24 cellular contexts compared by ENCODE assay signal in the genomic region with DNA sequence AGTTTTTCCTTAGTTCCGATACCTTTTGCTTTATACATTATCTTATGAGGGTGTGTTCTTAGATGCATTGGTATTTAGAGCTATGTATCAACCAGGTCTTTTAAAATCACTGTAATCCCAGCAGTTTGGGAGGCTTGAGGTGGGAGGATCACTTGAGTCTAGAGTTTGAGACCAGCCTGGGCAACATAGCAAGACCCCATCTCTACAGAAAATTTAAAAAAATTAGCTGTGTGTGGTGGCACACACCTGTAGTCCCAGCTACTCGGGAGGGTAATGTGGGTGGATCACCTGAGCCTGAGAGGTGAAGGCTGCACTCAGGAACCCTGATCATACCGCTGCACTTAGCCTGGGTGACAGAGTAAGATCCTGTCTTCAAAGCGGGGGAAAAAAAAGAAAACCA. TPM values are rescaled to one million over a fixed set of nuclear protein-coding genes. Genes with fewer than 3 reads are reported as not detected.
DNase-seq lines count a peak whose midpoint lies in the region; ATAC-seq, FAIRE-seq and TF ChIP-seq lines count a peak whose summit lies in the region.
"Had no signal": no experiment of that assay in that cellular context is flagged by ENCODE, and none has a peak within 500 bp of the region (broad histone marks: within the 10 kb centered on the region; RNA-seq: fewer than 3 reads in every experiment).

No MANE protein-coding gene starts in this region.

- no peaks in the 10 kb centered on the region for H4K20me1 ChIP-seq in HepG2 (ENCODE audit: insufficient read depth, low read length)
- no peaks in the 10 kb centered on the region for H4K20me1 ChIP-seq in K562 (replicated peaks; ENCODE audit: control insufficient read depth, insufficient read depth, low read length)

- no peak overlapping the region for H2AFZ ChIP-seq in HepG2 (ENCODE audit: low read length)
- H2AFZ ChIP-seq in K562 (ENCODE audit: low read depth, low read length): no peak overlapping the region
- H2AFZ ChIP-seq in trophoblast cell (ENCODE audit: insufficient read depth, low read length, poor library complexity): no peak overlapping the region

- no peak overlapping the region for H3K18ac ChIP-seq in trophoblast cell (ENCODE audit: low read length)

- no peak overlapping the region for H3K4me2 ChIP-seq in HepG2 (ENCODE audit: low read depth, low read length)
- H3K4me2 ChIP-seq in K562 (ENCODE audit: insufficient read depth, low read length): no peak overlapping the region
- no peak overlapping the region for H3K4me2 ChIP-seq in trophoblast cell (ENCODE audit: low read length)
- H3K4me2 ChIP-seq: A549, BLaER1 had no signal

- no peak for FAIRE-seq in HepG2 (lab: Jason Lieb, UNC)
- no peak for FAIRE-seq in K562 (lab: Jason Lieb, UNC)
- FAIRE-seq: A549, G401.6, GM12891, GM19239 had no signal

- TF ChIP-seq EP300 in HepG2 (IDR thresholded peaks at IDR 0.05; ENCODE audit: low read depth in 2 of 2, low read length in 2 of 2) (no peak), HepG2 (CRISPR knock-in tag; IDR thresholded peaks at IDR 0.05; ENCODE audit: borderline replicate concordance) (no peak), K562 (IDR thresholded peaks at IDR 0.05; ENCODE audit: low read length) (no peak)

- H2BK5ac ChIP-seq in trophoblast cell (ENCODE audit: low read depth, low read length, poor library complexity): no peak overlapping the region

- H3K4me3 ChIP-seq in HepG2 (replicated peaks in 1 of 3; ENCODE audit: insufficient read depth in 1 of 3, low read depth in 2 of 3, low read length in 3 of 3) (no peak overlapping the region), right lobe of liver (no peak overlapping the region), K562 (no peak overlapping the region), trophoblast cell (ENCODE audit: low read depth, low read length) (no peak overlapping the region)
- H3K4me3 ChIP-seq: A549, BLaER1 had no signal

- no peak overlapping the region for H2AK5ac ChIP-seq in trophoblast cell (ENCODE audit: low read length)

- no peak overlapping the region for H3K14ac ChIP-seq in trophoblast cell (ENCODE audit: low read length)

- BruUV-seq in HepG2 (replicated peaks; lab: Mats Ljungman, UMichigan) (no TSS peak), K562 (replicated peaks; lab: Mats Ljungman, UMichigan) (no TSS peak)

- in situ Hi-C loops in HepG2 (cut with HindIII; ENCODE audit: extremely low pct_ligation_motif_present, low pct_unique_long_range_greater_than_20kb): no loop called here
- in situ Hi-C loops in K562 (cut with MboI): no loop called here

- intact Hi-C loops in HepG2 (cut with micrococcal nuclease; ENCODE audit: unreplicated experiment): no loop called here
- intact Hi-C loops in right lobe of liver (cut with DNase I): no loop called here
- intact Hi-C loops in K562 (cut with micrococcal nuclease): no loop called here

- H3K36me3 ChIP-seq in HepG2 (replicated peaks in 1 of 2; ENCODE audit: control insufficient read depth in 1 of 2, insufficient read depth in 2 of 2, low read length in 2 of 2) (peaks cover 0 to 1% of the 10 kb centered on the region in 2 experiments; a peak in 1 of 5 replicates), right lobe of liver (no peaks in the 10 kb centered on the region), K562 (ENCODE audit: control insufficient read depth, insufficient read depth, low read length) (no peaks in the 10 kb centered on the region), trophoblast cell (ENCODE audit: control insufficient read depth in 1 of 2, insufficient read depth in 2 of 2, low read length in 2 of 2) (peaks cover 2% of the 10 kb centered on the region in 2 experiments)

- ATAC-seq in HepG2 (no peak), right lobe of liver (no peak), K562 (no peak)
- ATAC-seq: A549 had no signal

- H4K12ac ChIP-seq in trophoblast cell (ENCODE audit: low read depth, low read length): no peak overlapping the region

- POLR2A ChIA-PET in HepG2 (lab: Yijun Ruan, JAX) (no interaction called here), K562 (lab: Yijun Ruan, JAX) (interaction anchor here (1.8 kb wide), 1 partner anchor 22 kb away, joined by 4 read pairs; no protein-coding TSS in a partner anchor)

- H4K8ac ChIP-seq in trophoblast cell (ENCODE audit: low read depth, low read length): no peak overlapping the region

- no peak overlapping the region for H2BK12ac ChIP-seq in trophoblast cell (ENCODE audit: low read length)

- peaks cover 24% of the 10 kb centered on the region for H3K4me1 Mint-ChIP-seq in activated T-cell treated with anti-CD3 and anti-CD28 coated beads, Interleukin-2, amount 50 U/mL, for 24 hours (ENCODE audit: low read depth)

- H3K4ac ChIP-seq in trophoblast cell (ENCODE audit: low read depth, low read length): peak overlapping the region; percentile 99

- TF ChIP-seq CTCF in HepG2 (CRISPR knock-in tag; IDR thresholded peaks at IDR 0.05): no peak
- no peak for TF ChIP-seq CTCF in right lobe of liver (IDR thresholded peaks at IDR 0.05)
- TF ChIP-seq CTCF in K562 (IDR thresholded peaks at IDR 0.05 in 2 of 3, conservative IDR thresholded peaks at IDR 0.05 in 1 of 3; ENCODE audit: insufficient read depth in 2 of 3, low read depth in 1 of 3, low read length in 3 of 3): no peak

- no peak overlapping the region for H3K23ac ChIP-seq in trophoblast cell (ENCODE audit: low read length)

- H3K27ac ChIP-seq in HepG2 (ENCODE audit: extremely low read length, insufficient read depth, low read length) (no peak overlapping the region), right lobe of liver (no peak overlapping the region), K562 (ENCODE audit: extremely low read depth, low read depth, low read length) (no peak overlapping the region), trophoblast cell (ENCODE audit: low read depth, low read length) (no peak overlapping the region)
- H3K27ac ChIP-seq: 22Rv1, A549, BLaER1 had no signal

- H3K4me1 ChIP-seq in HepG2 (ENCODE audit: insufficient read depth, low read length) (peaks cover 20% of the 10 kb centered on the region), right lobe of liver (no peaks in the 10 kb centered on the region), K562 (replicated peaks in 1 of 2; ENCODE audit: control insufficient read depth in 2 of 2, insufficient read depth in 2 of 2, low read length in 2 of 2) (no peaks in the 10 kb centered on the region), trophoblast cell (ENCODE audit: control insufficient read depth in 1 of 2, insufficient read depth in 2 of 2, low read length in 2 of 2) (peaks cover 9 to 12% of the 10 kb centered on the region in 2 experiments)
- H3K4me1 ChIP-seq: BE2C, BLaER1 had no signal

- WGBS in HepG2 (ENCODE audit: low lambda C conversion rate): 99% methylated on average over 4 of the region's 4 CpGs
- WGBS in right lobe of liver (ENCODE audit: insufficient coverage, low coverage, low lambda C conversion rate, missing lambda C conversion rate): 79% methylated on average over 4 of the region's 4 CpGs
- 76% methylated on average over 3 of the region's 4 CpGs for WGBS in K562 (ENCODE audit: insufficient coverage, low coverage, missing lambda C conversion rate)
- no CpG with 5 or more reads among the region's 4 CpGs for WGBS in trophoblast cell (ENCODE audit: extremely low coverage, insufficient coverage, insufficient read length)

- DNase-seq in HepG2 (ENCODE audit: low spot score): no peak
- DNase-seq in right lobe of liver: no peak
- no peak for DNase-seq in K562 (ENCODE audit: extremely low read depth in 1 of 4, low spot score in 3 of 4)
- peak in 1 of 2 donors; percentile 16 for DNase-seq in trophoblast cell
- no peak for DNase-seq in superior temporal gyrus (ENCODE audit: extremely low spot score)
- DNase-seq in activated T-cell treated with anti-CD3 and anti-CD28 coated beads, Interleukin-2, amount 50 U/mL, for 24 hours: no peak
- DNase-seq: BE2C; C1 segment of cervical spinal cord; CD4-positive, alpha-beta memory T cell; CD4-positive, CD25-positive, alpha-beta regulatory T cell; CD8-positive, alpha-beta memory T cell; COR-L47; DMS 273 treated with DMSO at 0.1 percent for 48 hours; DMS153; DMS53; DMS79 treated with DMSO at 0.1 percent for 48 hours; GF-D8 had no signal

- peaks cover 3% of the 10 kb centered on the region for H3K9me3 Mint-ChIP-seq in activated T-cell treated with anti-CD3 and anti-CD28 coated beads, Interleukin-2, amount 50 U/mL, for 24 hours
- H3K9me3 Mint-ChIP-seq: CD8-positive, alpha-beta memory T cell had no signal

- no peaks in the 10 kb centered on the region for H3K9me1 ChIP-seq in K562 (ENCODE audit: control insufficient read depth, insufficient read depth, low read length)

- H2BK120ac ChIP-seq in trophoblast cell (ENCODE audit: insufficient read depth, low read length, poor library complexity): no peak overlapping the region

- TF ChIP-seq POLR2A in HepG2 (IDR thresholded peaks at IDR 0.05; ENCODE audit: insufficient read depth in 1 of 2, low read depth in 2 of 2, low read length in 2 of 2) (no peak), right lobe of liver (IDR thresholded peaks at IDR 0.05) (no peak), K562 (conservative IDR thresholded peaks at IDR 0.05) (no peak)

- H3K4me3 Mint-ChIP-seq in activated T-cell treated with anti-CD3 and anti-CD28 coated beads, Interleukin-2, amount 50 U/mL, for 24 hours: no peak overlapping the region
- H3K4me3 Mint-ChIP-seq: CD14-positive monocyte; CD4-positive, alpha-beta memory T cell; CD4-positive, CD25-positive, alpha-beta regulatory T cell; CD8-positive, alpha-beta memory T cell had no signal

- TF ChIP-seq RAD21 in HepG2 (CRISPR knock-in tag; IDR thresholded peaks at IDR 0.05) (no peak), K562 (CRISPR knock-in tag; conservative IDR thresholded peaks at IDR 0.05 in 1 of 2, IDR thresholded peaks at IDR 0.05 in 1 of 2) (no peak)

- H3K27me3 Mint-ChIP-seq in activated T-cell treated with anti-CD3 and anti-CD28 coated beads, Interleukin-2, amount 50 U/mL, for 24 hours: no peaks in the 10 kb centered on the region
- H3K27me3 Mint-ChIP-seq: CD4-positive, alpha-beta memory T cell; CD4-positive, CD25-positive, alpha-beta regulatory T cell had no signal

- H3K36me3 Mint-ChIP-seq in activated T-cell treated with anti-CD3 and anti-CD28 coated beads, Interleukin-2, amount 50 U/mL, for 24 hours (ENCODE audit: low read depth): peaks cover 15% of the 10 kb centered on the region

- H3K27me3 ChIP-seq in HepG2 (ENCODE audit: control insufficient read depth in 1 of 2, insufficient read depth in 2 of 2, low read length in 2 of 2) (no peaks in the 10 kb centered on the region), right lobe of liver (no peaks in the 10 kb centered on the region), K562 (ENCODE audit: control insufficient read depth in 2 of 2, insufficient read depth in 2 of 2, low read length in 2 of 2) (no peaks in the 10 kb centered on the region), trophoblast cell (ENCODE audit: insufficient read depth, low read length) (no peaks in the 10 kb centered on the region)
- H3K27me3 ChIP-seq: BE2C, BLaER1 had no signal

- no peak overlapping the region for H3K27ac Mint-ChIP-seq in activated T-cell treated with anti-CD3 and anti-CD28 coated beads, Interleukin-2, amount 50 U/mL, for 24 hours

- H3K9ac ChIP-seq in HepG2 (ENCODE audit: insufficient read depth, low read depth, low read length): no peak overlapping the region
- no peak overlapping the region for H3K9ac ChIP-seq in K562 (ENCODE audit: insufficient read depth in 1 of 2, low read depth in 2 of 2, low read length in 2 of 2)
- H3K9ac ChIP-seq in trophoblast cell (ENCODE audit: low read length): no peak overlapping the region
- H3K9ac ChIP-seq: BLaER1 had no signal

- H4K91ac ChIP-seq in trophoblast cell (ENCODE audit: low read depth, low read length): no peak overlapping the region

- CTCF ChIA-PET in HepG2 (lab: Yijun Ruan, JAX; ENCODE audit: low intra/inter-chr PET ratio, low total read pairs): no interaction called here
- CTCF ChIA-PET in K562 (lab: Yijun Ruan, JAX; ENCODE audit: low intra/inter-chr PET ratio): no interaction called here

- no peaks in the 10 kb centered on the region for H3K9me3 ChIP-seq in HepG2 (ENCODE audit: low read length)
- no peaks in the 10 kb centered on the region for H3K9me3 ChIP-seq in right lobe of liver
- no peaks in the 10 kb centered on the region for H3K9me3 ChIP-seq in K562 (replicated peaks; ENCODE audit: control insufficient read depth, insufficient read depth, low read depth, low read length)
- H3K9me3 ChIP-seq in trophoblast cell (ENCODE audit: insufficient read depth, low read depth, low read length): no peaks in the 10 kb centered on the region
- H3K9me3 ChIP-seq: A549, BE2C had no signal

- no peaks in the 10 kb centered on the region for H3K79me1 ChIP-seq in trophoblast cell (ENCODE audit: low read length)

- H3K79me2 ChIP-seq in HepG2 (ENCODE audit: insufficient read depth, low read length) (peaks cover 72% of the 10 kb centered on the region), K562 (ENCODE audit: control insufficient read depth, insufficient read depth, low read length) (peaks cover 37% of the 10 kb centered on the region), trophoblast cell (ENCODE audit: control insufficient read depth, insufficient read depth, low read length, poor library complexity) (peaks cover 21% of the 10 kb centered on the region)

RNA-seq across cellular contexts. Expression of a gene that starts 15.1 kb away (rescaled TPM):
- total RNA-seq in HepG2 (2016; rRNA removed; fragmentation: Illumina TruSeq; extraction: Trizol) (24.3 and 38.4 TPM in 2 replicates), right lobe of liver (10 to 100 TPM; 15.7 to 21.2 (median 18.7) TPM), K562 (2014; rRNA removed) (10.2 and 15.1 TPM in 2 replicates), K562 (2014; rRNA removed; fragmentation: Illumina TruSeq; extraction: Trizol) (19.1 and 22.7 TPM in 2 replicates), K562 (2015; rRNA removed; fragmentation: Illumina TruSeq; extraction: Trizol) (15.5 and 15.6 TPM in 2 replicates), K562 (2021) (18.9 and 20.5 TPM in 2 replicates)
- total RNA-seq in HepG2 (2016; cell fraction: cytosol; rRNA removed; fragmentation: Illumina TruSeq; extraction: Trizol; ENCODE audit: low read depth): 12.5 and 14.0 TPM in 2 replicates
- total RNA-seq in HepG2 (2016; cell fraction: insoluble cytoplasmic fraction; rRNA removed; fragmentation: Illumina TruSeq; extraction: Trizol): 24.5 and 35.0 TPM in 2 replicates
- 28.2 and 28.5 TPM in 2 replicates for total RNA-seq in HepG2 (2016; cell fraction: membrane; rRNA removed; fragmentation: Illumina TruSeq; extraction: Trizol)
- 19.6 and 24.3 TPM in 2 replicates for total RNA-seq in HepG2 (2016; cell fraction: nucleus; rRNA removed; fragmentation: Illumina TruSeq; extraction: Trizol)
- polyA plus RNA-seq in HepG2 (2011; rRNA removed) (17.9 and 20.0 TPM in 2 replicates), K562 (2011; rRNA removed) (22.9 and 25.7 TPM in 2 replicates), K562 (2014; fragmentation: Illumina TruSeq; extraction: Trizol) (22.3 and 25.1 TPM in 2 replicates), K562 (2014; fragmentation: Nextera tagmentation; extraction: Ambion mirVana) (1 to 10 TPM; 7.4 to 7.7 TPM), K562 (2014; rRNA removed) (14.3 and 17.2 TPM in 2 replicates)
- polyA plus RNA-seq in HepG2 (2011; cell fraction: cytosol; rRNA removed): 9.8 and 17.5 TPM in 2 replicates
- 15.1 and 18.4 TPM in 2 replicates for polyA plus RNA-seq in HepG2 (2011; cell fraction: nucleus; rRNA removed)
- polyA plus RNA-seq in HepG2 (2012): 18.2 and 18.8 TPM in 2 replicates
- 2.3 and 2.7 TPM in 2 replicates for polyA plus RNA-seq in HepG2 (2016; cell fraction: cytosol; fragmentation: Illumina TruSeq; extraction: Trizol; ENCODE audit: low read depth)
- polyA plus RNA-seq in HepG2 (2016; cell fraction: insoluble cytoplasmic fraction; fragmentation: Illumina TruSeq; extraction: Trizol; ENCODE audit: low read depth): 33.7 and 34.5 TPM in 2 replicates
- polyA plus RNA-seq in HepG2 (2016; cell fraction: membrane; fragmentation: Illumina TruSeq; extraction: Trizol; ENCODE audit: low read depth): 13.0 and 14.7 TPM in 2 replicates
- 27.7 and 31.7 TPM in 2 replicates for polyA plus RNA-seq in HepG2 (2016; cell fraction: nucleus; fragmentation: Illumina TruSeq; extraction: Trizol; ENCODE audit: insufficient read depth, low read depth)
- polyA minus RNA-seq in HepG2 (2011; rRNA and poly(A)+ RNA removed; ENCODE audit: low replicate concordance): 20.1 and 42.8 TPM in 2 replicates
- 17.2 and 17.5 TPM in 2 replicates for polyA minus RNA-seq in HepG2 (2011; cell fraction: cytosol; rRNA and poly(A)+ RNA removed)
- 21.2 and 23.7 TPM in 2 replicates for polyA minus RNA-seq in HepG2 (2011; cell fraction: nucleus; rRNA and poly(A)+ RNA removed)
- total RNA-seq in K562 (2011; cell fraction: chromatin; rRNA removed; ENCODE audit: low replicate concordance): 9.9 and 28.0 TPM in 2 replicates
- 5.8 and 7.4 TPM in 2 replicates for total RNA-seq in K562 (2011; cell fraction: nucleolus; rRNA removed)
- total RNA-seq in K562 (2011; cell fraction: nucleoplasm; rRNA removed): 15.0 and 18.2 TPM in 2 replicates
- polyA plus RNA-seq in K562 (2011; cell fraction: cytosol; rRNA removed): 7.5 and 19.2 TPM in 2 replicates
- polyA plus RNA-seq in K562 (2011; cell fraction: nucleus; rRNA removed): 11.9 and 19.8 TPM in 2 replicates
- 13.9 and 14.5 TPM in 2 replicates for polyA plus RNA-seq in K562 (2012)
- polyA minus RNA-seq in K562 (2011; rRNA and poly(A)+ RNA removed): 49.7 and 53.6 TPM in 2 replicates
- polyA minus RNA-seq in K562 (2011; cell fraction: cytosol; rRNA and poly(A)+ RNA removed): 17.0 and 20.8 TPM in 2 replicates
- 3.6 and 9.9 TPM in 2 replicates for polyA minus RNA-seq in K562 (2011; cell fraction: nucleus; rRNA and poly(A)+ RNA removed)
- polyA plus RNA-seq in trophoblast cell (2013): 65.0 and 67.0 TPM in 2 replicates
